ENCODE assay signal across 8 cellular contexts in the genomic region with DNA sequence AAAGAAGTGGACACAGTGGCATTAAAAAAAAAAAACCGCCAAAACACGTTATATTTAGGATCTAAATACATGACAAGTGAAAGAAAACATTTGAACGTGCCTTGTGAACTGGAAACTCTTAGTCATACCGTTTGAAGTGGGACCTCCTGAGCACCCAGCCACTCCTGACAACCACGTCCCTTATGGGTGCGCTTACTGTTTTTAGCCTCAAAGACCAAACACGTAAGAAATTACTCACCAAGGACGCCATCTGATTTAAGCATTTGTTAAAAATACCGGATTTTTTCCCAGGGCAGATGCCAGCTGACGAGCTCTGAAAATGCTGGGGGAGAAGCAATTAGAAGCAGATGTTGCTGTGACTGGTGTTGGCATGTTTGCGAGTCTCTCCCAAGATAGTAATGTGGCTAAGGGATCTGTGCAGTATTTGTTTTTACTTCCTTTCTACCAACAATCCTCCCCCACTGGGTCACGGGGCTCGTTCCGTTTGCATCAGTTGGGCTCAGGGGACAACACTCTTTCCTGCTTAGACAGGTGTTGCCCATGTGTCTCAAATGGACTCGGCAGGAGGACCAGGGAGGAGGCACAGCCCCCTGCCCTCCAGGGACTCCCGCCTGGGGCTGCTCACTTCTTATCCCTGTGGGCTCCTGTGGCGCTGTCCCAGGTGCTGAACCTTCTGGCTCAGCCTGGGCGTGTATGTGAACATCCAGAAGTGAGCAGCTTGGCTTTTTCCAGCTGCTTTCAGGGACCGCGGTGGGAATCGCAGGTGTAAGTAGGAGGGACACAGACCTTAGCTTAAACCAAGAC.
DNase-seq lines count a peak whose midpoint lies in the region; ATAC-seq and TF ChIP-seq lines count a peak whose summit lies in the region.

No MANE protein-coding gene starts in this region.

- H3K4me3 Mint-ChIP-seq in naive B cell: peak overlapping the region in 2 of 8 donors; percentile 3 to 61

- no peaks in the 10 kb centered on the region for H3K4me1 ChIP-seq in thoracic aorta (ENCODE audit: control insufficient read depth in 1 of 2, low read depth in 2 of 2)

- H3K27ac ChIP-seq in thoracic aorta: no peak overlapping the region

- DNase-seq in GM13977 (ENCODE audit: low spot score) (peak; percentile 77), NCI-H2081 treated with DMSO at 0.1 percent for 48 hours (lab: John Stamatoyannopoulos, UW) (peak; percentile 55), naive B cell (peak; percentile 18), thoracic aorta (ENCODE audit: low spot score) (peak; percentile 21), putamen (ENCODE audit: low spot score) (no peak)
- DNase-seq in activated CD4-positive, alpha-beta T cell treated with anti-CD3 and anti-CD28 coated beads for 4 hours: peak; percentile 42 to 45
- DNase-seq in effector CD4-positive, alpha-beta T cell: peak; percentile 36

- no peaks in the 10 kb centered on the region for H3K9me3 ChIP-seq in thoracic aorta

- H3K27me3 Mint-ChIP-seq in naive B cell: no peaks in the 10 kb centered on the region

- no peak overlapping the region for H3K27ac Mint-ChIP-seq in naive B cell

- H3K36me3 Mint-ChIP-seq in naive B cell: peaks cover 20 to 23% of the 10 kb centered on the region in 2 donors

- no peaks in the 10 kb centered on the region for H3K27me3 ChIP-seq in thoracic aorta (replicated peaks; ENCODE audit: insufficient read depth)

- peaks cover 7% of the 10 kb centered on the region for H3K36me3 ChIP-seq in thoracic aorta

- in situ Hi-C loops in GM13977 (cut with MboI; ENCODE audit: low pct_unique_long_range_greater_than_20kb, low sequenced_read_pairs, unreplicated experiment): no loop called here

- no peak for TF ChIP-seq CTCF in GM13977 (IDR thresholded peaks at IDR 0.05; ENCODE audit: extremely low read depth, insufficient read depth, missing control alignments)
- no peak for TF ChIP-seq CTCF in thoracic aorta (IDR thresholded peaks at IDR 0.05)

- H3K4me3 ChIP-seq in thoracic aorta: no peak overlapping the region

- ATAC-seq in HG02623 (IDR thresholded peaks at IDR 0.05; ENCODE audit: unreplicated experiment) (peak; percentile 48), naive B cell (ENCODE audit: low read depth in 2 of 2) (no peak), thoracic aorta (ENCODE audit: insufficient number of reproducible peaks, low FRiP score, low read depth) (no peak)

- H3K4me1 Mint-ChIP-seq in naive B cell: peaks cover 2 to 15% (median 10%) of the 10 kb centered on the region in 3 donors

- peaks cover 0 to 4% (median 0%) of the 10 kb centered on the region in 7 donors for H3K9me3 Mint-ChIP-seq in naive B cell
